ENCODE assay signal across 38 cellular contexts in the genomic region with DNA sequence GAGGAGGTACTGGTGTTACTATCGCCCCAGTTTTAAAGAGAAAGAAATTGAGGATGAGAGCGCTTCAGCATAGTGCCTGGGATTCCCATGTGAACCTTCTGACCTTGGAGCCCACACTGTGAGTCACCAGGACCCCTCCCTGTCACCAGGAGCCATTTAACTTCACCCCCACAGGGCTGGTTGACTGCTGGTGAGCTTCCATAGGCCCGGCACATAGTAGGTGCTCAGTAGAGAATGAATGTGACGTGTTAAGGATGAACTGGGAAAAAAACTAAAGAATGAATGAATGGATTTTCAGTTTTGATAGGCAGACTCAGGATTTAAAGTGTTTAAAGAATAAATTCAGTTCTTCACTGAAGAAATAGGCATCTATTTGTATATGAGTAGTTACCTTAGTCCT. TPM values are rescaled to one million over a fixed set of nuclear protein-coding genes. Genes with fewer than 3 reads are reported as not detected.
"Had no signal": no experiment of that assay in that cellular context is flagged by ENCODE, and none has a peak within 500 bp of the region (broad histone marks: within the 10 kb centered on the region; RNA-seq: fewer than 3 reads in every experiment).

No MANE protein-coding gene starts in this region.

- H3K9me3 ChIP-seq: MG63 had no signal

- H3K27me3 ChIP-seq: MG63 had no signal

- DNase-seq: Karpas-422, Kasumi-1, MG63, MM.1S, MV-4-11, NCI-H1048, NCI-H1092, NCI-H1092 treated with DMSO at 0.1 percent for 48 hours, NCI-H1105, NCI-H1105 treated with DMSO at 0.1 percent for 48 hours, NCI-H1417, NCI-H1417 treated with DMSO at 0.1 percent for 48 hours, NCI-H1436, NCI-H1436 treated with DMSO at 0.1 percent for 48 hours, NCI-H146, NCI-H1694, NCI-H1694 treated with DMSO at 0.1 percent for 48 hours, NCI-H187, NCI-H187 treated with DMSO at 0.1 percent for 48 hours, NCI-H1930, NCI-H2029, NCI-H2029 treated with DMSO at 0.1 percent for 48 hours, NCI-H2081, NCI-H2081 treated with DMSO at 0.1 percent for 48 hours, NCI-H2107, NCI-H2171, NCI-H2171 treated with DMSO at 0.1 percent for 48 hours, NCI-H2227 treated with DMSO at 0.1 percent for 48 hours, NCI-H226, NCI-H345, NCI-H446, NCI-H446 treated with DMSO at 0.1 percent for 48 hours, NCI-H510A, NCI-H510A treated with DMSO at 0.1 percent for 48 hours had no signal

- H3K4me3 ChIP-seq: MG63 had no signal

RNA-seq across cellular contexts. Expression of a gene that starts 53.3 kb away (rescaled TPM):
- total RNA-seq: LHCN-M2, M059J, MCF 10A, NCI-H460 had no signal
